8 cellular contexts compared by ENCODE assay signal in genomic region chr2:37635359-37636208, GRCh38. TPM values are rescaled to one million over a fixed set of nuclear protein-coding genes. Genes with fewer than 3 reads are reported as not detected.
DNase-seq lines count a peak whose midpoint lies in the region; ATAC-seq and TF ChIP-seq lines count a peak whose summit lies in the region.

No MANE protein-coding gene starts in this region.

- no peaks in the 10 kb centered on the region for H3K9me3 ChIP-seq in CD4-positive, CD25-positive, alpha-beta regulatory T cell (ENCODE audit: control insufficient read depth in 2 of 2, low read length in 2 of 2)
- no peaks in the 10 kb centered on the region for H3K9me3 ChIP-seq in heart right ventricle

- peak overlapping the region; percentile 33 for H3K4me3 ChIP-seq in CD4-positive, CD25-positive, alpha-beta regulatory T cell (ENCODE audit: low read depth, low read length)
- no peak overlapping the region for H3K4me3 ChIP-seq in heart right ventricle

- ATAC-seq in CD4-positive, CD25-positive, alpha-beta regulatory T cell (ENCODE audit: low read depth in 2 of 2) = peak; percentile 88 to 89
- ATAC-seq in GM21526 (IDR thresholded peaks at IDR 0.05; ENCODE audit: low FRiP score, unreplicated experiment) = peak; percentile 67
- peak; percentile 8 to 67 (median 56) for ATAC-seq in heart right ventricle

- intact Hi-C loops in heart right ventricle (cut with DNase I) = no loop called here

- peaks cover 35 to 73% (median 56%) of the 10 kb centered on the region in 4 donors for H3K4me1 Mint-ChIP-seq in CD4-positive, CD25-positive, alpha-beta regulatory T cell
- H3K4me1 Mint-ChIP-seq in endothelial cell (ENCODE audit: unreplicated experiment) = peaks cover 25% of the 10 kb centered on the region

- peak; percentile 56 to 87 (median 70) for DNase-seq in CD4-positive, CD25-positive, alpha-beta regulatory T cell
- DNase-seq in LHCN-M2 (ENCODE audit: low read depth) = peak; percentile 90
- DNase-seq in activated CD8-positive, alpha-beta memory T cell treated with anti-CD3 and anti-CD28 coated beads, Interleukin-2, amount 50 U/mL, for 48 hours = peak; percentile 80
- no peak for DNase-seq in heart right ventricle
- peak; percentile 30 to 50 for DNase-seq in stimulated activated CD8-positive, alpha-beta memory T cell treated with anti-CD3 and anti-CD28 coated beads, Interleukin-2, amount 100 ng/mL, for 48 hours (ENCODE audit: low read depth in 2 of 2)
- no peak for DNase-seq in NCI-H526 (lab: John Stamatoyannopoulos, UW)
- no peak for DNase-seq in endothelial cell (ENCODE audit: low spot score)

- WGBS in heart right ventricle, 2 donors = 85 to 86% methylated on average over 9 of the region's 9 CpGs

- H3K36me3 ChIP-seq in CD4-positive, CD25-positive, alpha-beta regulatory T cell (ENCODE audit: control insufficient read depth, insufficient read depth, low read length) = peaks cover 2% of the 10 kb centered on the region
- H3K36me3 ChIP-seq in heart right ventricle = no peaks in the 10 kb centered on the region

- no peaks in the 10 kb centered on the region for H3K27me3 Mint-ChIP-seq in CD4-positive, CD25-positive, alpha-beta regulatory T cell
- H3K27me3 Mint-ChIP-seq in endothelial cell (ENCODE audit: unreplicated experiment) = peaks cover 3% of the 10 kb centered on the region

- H3K4me1 ChIP-seq in CD4-positive, CD25-positive, alpha-beta regulatory T cell (ENCODE audit: control insufficient read depth, insufficient read depth, low read length, poor library complexity, severe bottlenecking) = peaks cover 35% of the 10 kb centered on the region
- H3K4me1 ChIP-seq in heart right ventricle = peaks cover 0 to 54% (median 11%) of the 10 kb centered on the region in 9 donors

- no peak for TF ChIP-seq CTCF in heart right ventricle (IDR thresholded peaks at IDR 0.05)
- no peak for TF ChIP-seq CTCF in endothelial cell (IDR thresholded peaks at IDR 0.05; ENCODE audit: unreplicated experiment)

- H3K27ac Mint-ChIP-seq in CD4-positive, CD25-positive, alpha-beta regulatory T cell = peak overlapping the region; percentile 86 to 98 (median 92)
- no peak overlapping the region for H3K27ac Mint-ChIP-seq in endothelial cell (ENCODE audit: unreplicated experiment)

- H3K27me3 ChIP-seq in CD4-positive, CD25-positive, alpha-beta regulatory T cell (ENCODE audit: control insufficient read depth, insufficient read depth, low read length) = no peaks in the 10 kb centered on the region
- H3K27me3 ChIP-seq in heart right ventricle = no peaks in the 10 kb centered on the region

- peaks cover 26% of the 10 kb centered on the region for H3K36me3 Mint-ChIP-seq in CD4-positive, CD25-positive, alpha-beta regulatory T cell
- no peaks in the 10 kb centered on the region for H3K36me3 Mint-ChIP-seq in endothelial cell (ENCODE audit: low read depth, unreplicated experiment)

- H3K4me3 Mint-ChIP-seq in CD4-positive, CD25-positive, alpha-beta regulatory T cell = peak overlapping the region; percentile 50 to 77 (median 66)
- H3K4me3 Mint-ChIP-seq in endothelial cell (ENCODE audit: unreplicated experiment) = no peak overlapping the region

- peaks cover 0 to 1% (median 0%) of the 10 kb centered on the region in 7 donors for H3K9me3 Mint-ChIP-seq in CD4-positive, CD25-positive, alpha-beta regulatory T cell
- no peaks in the 10 kb centered on the region for H3K9me3 Mint-ChIP-seq in endothelial cell (ENCODE audit: unreplicated experiment)

- peak overlapping the region; percentile 80 for H3K27ac ChIP-seq in CD4-positive, CD25-positive, alpha-beta regulatory T cell (ENCODE audit: insufficient read depth, low read length, poor library complexity, severe bottlenecking)
- H3K27ac ChIP-seq in heart right ventricle = peak overlapping the region in 2 of 10 donors; percentile 53 to 79

RNA-seq across cellular contexts. Expression of gene CDC42EP3, which starts 35.9 kb away (rescaled TPM):
- total RNA-seq in CD4-positive, CD25-positive, alpha-beta regulatory T cell = 36.4 TPM
- polyA plus RNA-seq in CD4-positive, CD25-positive, alpha-beta regulatory T cell = 10 to 100 TPM; 57.9 to 81.4 (median 68.5) TPM
- total RNA-seq in LHCN-M2 (2014; rRNA removed) (230 and 308 TPM in 2 replicates), heart right ventricle (100 to 1,000 TPM in 6 of 10 donors, 10 to 100 TPM in 4; 67.3 to 188 (median 143) TPM), endothelial cell (ENCODE audit: unreplicated experiment) (53.1 TPM)
- polyA plus RNA-seq in LHCN-M2 (2012) = 222 TPM
- polyA plus RNA-seq in heart right ventricle = 10 to 100 TPM; 28.4 to 32.9 TPM

Comparison
In these comparisons a context has a peak if more than half of its experiments do, and no peak if none do; other contexts are left out.
1. DNase-seq: peak in CD4-positive, CD25-positive, alpha-beta regulatory T cell (3 of 3), LHCN-M2 (single experiment), activated CD8-positive, alpha-beta memory T cell treated with anti-CD3 and anti-CD28 coated beads, Interleukin-2, amount 50 U/mL, for 48 hours (single experiment) and stimulated activated CD8-positive, alpha-beta memory T cell treated with anti-CD3 and anti-CD28 coated beads, Interleukin-2, amount 100 ng/mL, for 48 hours (2 of 2); none in heart right ventricle (0 of 2), NCI-H526 (0 of 2) and endothelial cell (single experiment).
2. Peak in every context shown above with its lines, with median percentiles within 50 percentile points of each other: ATAC-seq.